8 cellular contexts compared by ENCODE assay signal in genomic region chr17:1484586-1485310, GRCh38. TPM values are rescaled to one million over a fixed set of nuclear protein-coding genes. Genes with fewer than 3 reads are reported as not detected.
A peak's percentile ranks its signal among the peaks of the same experiment; 100 is the strongest.
DNase-seq lines count a peak whose midpoint lies in the region; FAIRE-seq and TF ChIP-seq lines count a peak whose summit lies in the region.

No MANE protein-coding gene starts in this region.

- H3K27ac Mint-ChIP-seq in activated CD4-positive, alpha-beta T cell treated with anti-CD3 and anti-CD28 coated beads, Interleukin-2, amount 10 ng/mL, durations not matched to agents 24 days and 14 days = peak overlapping the region; percentile 82
- no peak overlapping the region for H3K27ac Mint-ChIP-seq in neural crest cell (ENCODE audit: unreplicated experiment)

- FAIRE-seq in H54 (lab: Jason Lieb, UNC) = no peak

- peak overlapping the region; percentile 96 to 99 (median 97) for H3K27ac ChIP-seq in esophagus muscularis mucosa (replicated peaks in 1 of 4)

- peaks cover 20% of the 10 kb centered on the region for H3K4me1 Mint-ChIP-seq in activated CD4-positive, alpha-beta T cell treated with anti-CD3 and anti-CD28 coated beads, Interleukin-2, amount 10 ng/mL, durations not matched to agents 24 days and 14 days
- H3K4me1 Mint-ChIP-seq in neural crest cell = peaks cover 17% of the 10 kb centered on the region

- peaks cover 65 to 87% (median 81%) of the 10 kb centered on the region in 4 donors for H3K4me1 ChIP-seq in esophagus muscularis mucosa

- TF ChIP-seq POLR2A in H54 (IDR thresholded peaks at IDR 0.05; ENCODE audit: low read depth, low read length) = no peak
- no peak for TF ChIP-seq POLR2A in esophagus muscularis mucosa (IDR thresholded peaks at IDR 0.05; ENCODE audit: low read depth)

- no peaks in the 10 kb centered on the region for H3K27me3 Mint-ChIP-seq in activated CD4-positive, alpha-beta T cell treated with anti-CD3 and anti-CD28 coated beads, Interleukin-2, amount 10 ng/mL, durations not matched to agents 24 days and 14 days
- H3K27me3 Mint-ChIP-seq in neural crest cell (ENCODE audit: low read depth) = no peaks in the 10 kb centered on the region

- intact Hi-C loops in activated CD4-positive, alpha-beta T cell treated with anti-CD3 and anti-CD28 coated beads, Interleukin-2, amount 10 ng/mL, durations not matched to agents 24 days and 14 days (cut with micrococcal nuclease) = loop anchor here (2.0 kb wide), 1 partner anchor 22 kb away; no protein-coding TSS in a partner anchor
- intact Hi-C loops in esophagus muscularis mucosa (cut with DNase I) = no loop called here
- intact Hi-C loops in head of caudate nucleus (cut with DNase I) = no loop called here

- peak overlapping the region; percentile 82 for H3K4me3 Mint-ChIP-seq in activated CD4-positive, alpha-beta T cell treated with anti-CD3 and anti-CD28 coated beads, Interleukin-2, amount 10 ng/mL, durations not matched to agents 24 days and 14 days
- peak overlapping the region; percentile 91 for H3K4me3 Mint-ChIP-seq in neural crest cell

- H3K9me3 ChIP-seq in esophagus muscularis mucosa = no peaks in the 10 kb centered on the region

- H3K9me3 Mint-ChIP-seq in activated CD4-positive, alpha-beta T cell treated with anti-CD3 and anti-CD28 coated beads, Interleukin-2, amount 10 ng/mL, durations not matched to agents 24 days and 14 days = no peaks in the 10 kb centered on the region
- H3K9me3 Mint-ChIP-seq in neural crest cell = no peaks in the 10 kb centered on the region

- peak; percentile 87 for DNase-seq in GM10266 (ENCODE audit: extremely low spot score)
- DNase-seq in H54 (ENCODE audit: insufficient read length, low spot score) = peak; percentile 76
- DNase-seq in NCI-H1694 treated with DMSO at 0.1 percent for 48 hours (lab: John Stamatoyannopoulos, UW) = peak; percentile 22
- DNase-seq in activated CD4-positive, alpha-beta T cell treated with anti-CD3 and anti-CD28 coated beads, Interleukin-2, amount 10 ng/mL, durations not matched to agents 24 days and 14 days = peak; percentile 84
- no peak for DNase-seq in esophagus muscularis mucosa (ENCODE audit: extremely low spot score)
- peak; percentile 31 for DNase-seq in neural crest cell (ENCODE audit: low read depth, low spot score)
- DNase-seq in head of caudate nucleus = no peak
- no peak for DNase-seq in NCI-H1048 (lab: John Stamatoyannopoulos, UW)

- TF ChIP-seq CTCF in GM10266 (IDR thresholded peaks at IDR 0.05; ENCODE audit: control insufficient read depth, insufficient read depth, low read depth, missing control alignments) (no peak), esophagus muscularis mucosa (IDR thresholded peaks at IDR 0.05) (no peak), neural crest cell (conservative IDR thresholded peaks at IDR 0.05) (peak; percentile 50)

- peak overlapping the region; percentile 83 to 93 (median 87) for H3K4me3 ChIP-seq in esophagus muscularis mucosa

- H3K36me3 Mint-ChIP-seq in activated CD4-positive, alpha-beta T cell treated with anti-CD3 and anti-CD28 coated beads, Interleukin-2, amount 10 ng/mL, durations not matched to agents 24 days and 14 days (ENCODE audit: low read depth) = peaks cover 24% of the 10 kb centered on the region
- H3K36me3 Mint-ChIP-seq in neural crest cell (ENCODE audit: low read depth) = no peaks in the 10 kb centered on the region

- peaks cover 26 to 45% (median 43%) of the 10 kb centered on the region in 4 donors for H3K36me3 ChIP-seq in esophagus muscularis mucosa

- 28% methylated on average over 3 of the region's 11 CpGs for WGBS in esophagus muscularis mucosa

- H3K27me3 ChIP-seq in esophagus muscularis mucosa = no peaks in the 10 kb centered on the region

- no peak for TF ChIP-seq EP300 in esophagus muscularis mucosa (IDR thresholded peaks at IDR 0.05)

RNA-seq across cellular contexts. Expression of gene MYO1C, which starts 7.7 kb away (rescaled TPM):
- 37.4 and 43.4 TPM in 2 replicates for total RNA-seq in activated CD4-positive, alpha-beta T cell treated with anti-CD3 and anti-CD28 coated beads, Interleukin-2, amount 10 ng/mL, durations not matched to agents 24 days and 14 days
- 100 to 1,000 TPM; 248 to 444 (median 347) TPM for total RNA-seq in esophagus muscularis mucosa
- 45.1 and 53.2 TPM in 2 replicates for total RNA-seq in neural crest cell

RNA-seq across cellular contexts. Expression of gene CRK, which starts 28.7 kb away (rescaled TPM):
- total RNA-seq in activated CD4-positive, alpha-beta T cell treated with anti-CD3 and anti-CD28 coated beads, Interleukin-2, amount 10 ng/mL, durations not matched to agents 24 days and 14 days = 22.5 and 24.3 TPM in 2 replicates
- total RNA-seq in esophagus muscularis mucosa (100 to 1,000 TPM in 1 of 4 donors, 10 to 100 TPM in 3; 59.8 to 102 (median 75.7) TPM), neural crest cell (57.5 and 58.5 TPM in 2 replicates)

RNA-seq across cellular contexts. Expression of gene INPP5K, which starts 31.7 kb away (rescaled TPM):
- total RNA-seq in activated CD4-positive, alpha-beta T cell treated with anti-CD3 and anti-CD28 coated beads, Interleukin-2, amount 10 ng/mL, durations not matched to agents 24 days and 14 days = 19.1 and 21.0 TPM in 2 replicates
- 10 to 100 TPM; 62.0 to 89.3 (median 76.1) TPM for total RNA-seq in esophagus muscularis mucosa
- total RNA-seq in neural crest cell = 19.4 and 20.0 TPM in 2 replicates

Comparison
In these comparisons a context has a peak if more than half of its experiments do, and no peak if none do; other contexts are left out.
1. DNase-seq: peak in GM10266 (single experiment), H54 (single experiment), NCI-H1694 treated with DMSO at 0.1 percent for 48 hours (single experiment), activated CD4-positive, alpha-beta T cell treated with anti-CD3 and anti-CD28 coated beads, Interleukin-2, amount 10 ng/mL, durations not matched to agents 24 days and 14 days (single experiment) and neural crest cell (single experiment); none in esophagus muscularis mucosa (single experiment), head of caudate nucleus (0 of 42) and NCI-H1048 (single experiment).